1 cellular context compared by ENCODE assay signal in the genomic region with DNA sequence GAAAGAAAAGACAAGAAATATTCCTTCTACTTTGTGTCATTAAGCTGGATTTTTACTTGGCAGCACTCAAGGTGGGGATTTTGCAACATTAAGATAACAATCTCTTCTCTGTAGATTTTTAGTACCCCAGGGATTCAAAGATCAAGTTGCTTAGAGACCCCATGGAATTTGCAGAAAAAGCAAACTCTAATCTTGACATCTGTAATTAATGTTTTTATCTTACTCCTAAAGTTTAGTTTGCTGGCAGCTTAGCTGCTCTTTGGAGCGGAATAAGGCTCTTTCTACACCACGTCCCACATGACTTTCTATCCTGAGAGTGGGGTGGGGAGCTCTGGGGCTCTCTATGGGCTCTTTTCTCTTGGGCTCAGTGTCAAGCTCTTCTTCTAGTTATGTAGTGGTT.
TF ChIP-seq lines count a peak whose summit lies in the region.

No MANE protein-coding gene starts in this region.

TF ChIP-seq in HEK293, 187 proteins besides CTCF, POLR2A, EP300 and RAD21 (continued from another document):
- TF ChIP-seq, protein P1, sequence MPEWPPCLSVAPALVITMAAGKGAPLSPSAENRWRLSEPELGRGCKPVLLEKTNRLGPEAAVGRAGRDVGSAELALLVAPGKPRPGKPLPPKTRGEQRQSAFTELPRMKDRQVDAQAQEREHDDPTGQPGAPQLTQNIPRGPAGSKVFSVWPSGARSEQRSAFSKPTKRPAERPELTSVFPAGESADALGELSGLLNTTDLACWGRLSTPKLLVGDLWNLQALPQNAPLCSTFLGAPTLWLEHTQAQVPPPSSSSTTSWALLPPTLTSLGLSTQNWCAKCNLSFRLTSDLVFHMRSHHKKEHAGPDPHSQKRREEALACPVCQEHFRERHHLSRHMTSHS (tag by site-specific recombination; IDR thresholded peaks at IDR 0.05), result no peak
TF ChIP-seq in HEK293: peak in this region for 2.
